20 cellular contexts compared by ENCODE assay signal in genomic region chr5:120419110-120419509, GRCh38. TPM values are rescaled to one million over a fixed set of nuclear protein-coding genes. Genes with fewer than 3 reads are reported as not detected.
"Had no signal": no experiment of that assay in that cellular context is flagged by ENCODE, and none has a peak within 500 bp of the region (broad histone marks: within the 10 kb centered on the region; RNA-seq: fewer than 3 reads in every experiment).

No MANE protein-coding gene starts in this region.

- ATAC-seq: activated CD8-positive, alpha-beta T cell treated with anti-CD3 and anti-CD28 coated beads for 36 hours; activated naive CD8-positive, alpha-beta T cell treated with anti-CD3 and anti-CD28 coated beads, Interleukin-2, amount 50 U/mL, for 24 hours; lower lobe of right lung; natural killer cell treated with Interleukin-12 subunit alpha and Interleukin-12 subunit beta and Interleukin-15 and Interleukin-18, amount 100 ng/mL, for 72 hours; stimulated activated naive CD8-positive, alpha-beta T cell treated with anti-CD3 and anti-CD28 coated beads, Interleukin-15, Interleukin-2, amounts not matched to agents 100 U/mL and 50 U/mL, for 24 hours had no signal

- H3K4me3 ChIP-seq: lower lobe of right lung, ovary, sigmoid colon, suprapubic skin had no signal

- H3K4me1 Mint-ChIP-seq: activated naive CD8-positive, alpha-beta T cell treated with anti-CD3 and anti-CD28 coated beads, Interleukin-2, amount 50 U/mL, for 24 hours had no signal

- H3K4me3 Mint-ChIP-seq: activated CD8-positive, alpha-beta T cell treated with anti-CD3 and anti-CD28 coated beads for 36 hours; activated naive CD8-positive, alpha-beta T cell treated with anti-CD3 and anti-CD28 coated beads, Interleukin-2, amount 50 U/mL, for 24 hours; natural killer cell treated with Interleukin-12 subunit alpha and Interleukin-12 subunit beta and Interleukin-15 and Interleukin-18, amount 100 ng/mL, for 72 hours; type B pancreatic cell had no signal

- DNase-seq: activated CD4-positive, alpha-beta T cell treated with anti-CD3 and anti-CD28 coated beads for 4 hours; activated CD8-positive, alpha-beta memory T cell treated with anti-CD3 and anti-CD28 coated beads, Interleukin-2, amount 50 U/mL, for 4 hours; activated CD8-positive, alpha-beta T cell treated with anti-CD3 and anti-CD28 coated beads for 36 hours; activated naive CD4-positive, alpha-beta T cell treated with Interleukin-2 at 50 U/mL for 16 hours; activated naive CD8-positive, alpha-beta T cell treated with anti-CD3 and anti-CD28 coated beads, Interleukin-2, amount 50 U/mL, for 24 hours; brain microvascular endothelial cell; cerebellar nuclear complex; dermis blood vessel endothelial cell; glutamatergic neuron; lower lobe of right lung; ovary; sigmoid colon; stimulated activated CD4-positive, alpha-beta T cell treated with anti-CD3 and anti-CD28 coated beads, Interleukin-4, amount 100 ng/mL, for 1 hour; stimulated activated CD8-positive, alpha-beta memory T cell treated with anti-CD3 and anti-CD28 coated beads, Interleukin-4, amount 100 ng/mL, for 48 hours; stimulated activated naive CD8-positive, alpha-beta T cell treated with anti-CD3 and anti-CD28 coated beads, Interleukin-15, Interleukin-2, amounts not matched to agents 100 U/mL and 50 U/mL, for 24 hours; T-helper 9 cell had no signal

- H3K9me3 ChIP-seq: lower lobe of right lung, ovary, sigmoid colon, suprapubic skin had no signal

- H3K36me3 ChIP-seq: brain microvascular endothelial cell, lower lobe of right lung, ovary, sigmoid colon, suprapubic skin had no signal

- H3K27ac Mint-ChIP-seq: activated CD8-positive, alpha-beta T cell treated with anti-CD3 and anti-CD28 coated beads for 36 hours; activated naive CD8-positive, alpha-beta T cell treated with anti-CD3 and anti-CD28 coated beads, Interleukin-2, amount 50 U/mL, for 24 hours; natural killer cell treated with Interleukin-12 subunit alpha and Interleukin-12 subunit beta and Interleukin-15 and Interleukin-18, amount 100 ng/mL, for 72 hours; type B pancreatic cell had no signal

- H3K4me1 ChIP-seq: lower lobe of right lung, sigmoid colon, suprapubic skin had no signal

- H3K27me3 ChIP-seq: brain microvascular endothelial cell, ovary, sigmoid colon, suprapubic skin had no signal

- H3K27ac ChIP-seq: brain microvascular endothelial cell, lower lobe of right lung, ovary, sigmoid colon, suprapubic skin, VCaP had no signal

- H3K27me3 Mint-ChIP-seq: activated CD8-positive, alpha-beta T cell treated with anti-CD3 and anti-CD28 coated beads for 36 hours; activated naive CD8-positive, alpha-beta T cell treated with anti-CD3 and anti-CD28 coated beads, Interleukin-2, amount 50 U/mL, for 24 hours; natural killer cell treated with Interleukin-12 subunit alpha and Interleukin-12 subunit beta and Interleukin-15 and Interleukin-18, amount 100 ng/mL, for 72 hours; type B pancreatic cell had no signal

- H3K9me3 Mint-ChIP-seq: activated CD8-positive, alpha-beta T cell treated with anti-CD3 and anti-CD28 coated beads for 36 hours; activated naive CD8-positive, alpha-beta T cell treated with anti-CD3 and anti-CD28 coated beads, Interleukin-2, amount 50 U/mL, for 24 hours; type B pancreatic cell had no signal

- H3K36me3 Mint-ChIP-seq: natural killer cell treated with Interleukin-12 subunit alpha and Interleukin-12 subunit beta and Interleukin-15 and Interleukin-18, amount 100 ng/mL, for 72 hours; type B pancreatic cell had no signal

RNA-seq across cellular contexts. Expression of gene PRR16, which starts 45.0 kb away (rescaled TPM):
- total RNA-seq: activated CD8-positive, alpha-beta T cell treated with anti-CD3 and anti-CD28 coated beads for 36 hours; dermis blood vessel endothelial cell; natural killer cell treated with Interleukin-12 subunit alpha and Interleukin-12 subunit beta and Interleukin-15 and Interleukin-18, amount 100 ng/mL, for 72 hours had no signal
